ENCODE assay signal across 8 cellular contexts in the genomic region with DNA sequence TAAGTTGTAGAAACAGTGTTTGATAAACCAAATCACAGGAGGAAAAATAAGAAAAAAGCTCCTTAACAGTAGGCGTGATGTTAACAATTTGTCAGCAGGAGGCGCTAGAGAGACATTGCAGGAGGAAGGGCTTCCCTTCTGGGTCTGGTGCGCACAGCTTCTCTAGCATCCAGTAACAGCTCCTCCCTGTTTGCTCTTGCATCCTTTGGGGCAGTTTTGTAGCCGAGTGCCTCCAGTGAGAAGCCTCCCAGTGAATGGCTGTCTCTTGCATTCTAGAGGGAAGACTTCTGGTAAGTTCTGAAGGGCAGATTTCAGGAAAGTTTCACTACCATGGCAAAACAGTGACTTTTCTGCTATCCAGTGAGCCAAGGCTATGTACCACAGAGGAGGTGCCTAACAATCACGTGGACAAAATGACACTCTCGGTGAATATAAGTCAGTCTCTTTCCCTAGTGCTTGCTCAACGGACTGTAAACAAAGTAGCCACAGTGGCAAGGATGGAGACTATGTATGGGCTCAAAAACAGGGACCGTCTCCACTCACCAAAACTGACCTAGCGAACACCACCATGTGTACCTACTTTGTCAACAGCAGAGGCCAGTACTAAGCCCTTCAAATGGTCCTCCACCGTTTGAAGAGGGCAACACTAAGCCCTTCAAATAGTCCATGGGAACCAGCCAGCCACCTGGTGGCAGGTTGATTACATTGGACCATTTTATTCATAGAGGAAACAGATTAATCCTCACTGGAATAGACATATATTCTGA. TPM values are rescaled to one million over a fixed set of nuclear protein-coding genes. Genes with fewer than 3 reads are reported as not detected.
DNase-seq lines count a peak whose midpoint lies in the region; ATAC-seq and TF ChIP-seq lines count a peak whose summit lies in the region.

No MANE protein-coding gene starts in this region.

- H3K4me3 ChIP-seq in Peyer's patch = no peak overlapping the region
- H3K4me3 ChIP-seq in fibroblast of villous mesenchyme (ENCODE audit: low read depth, low read length) = no peak overlapping the region
- H3K4me3 ChIP-seq in upper lobe of left lung = no peak overlapping the region

- TF ChIP-seq POLR2A in Peyer's patch (IDR thresholded peaks at IDR 0.05) (no peak), upper lobe of left lung (IDR thresholded peaks at IDR 0.05) (no peak)

- H3K4me1 ChIP-seq in Peyer's patch = no peaks in the 10 kb centered on the region
- H3K4me1 ChIP-seq in upper lobe of left lung = peaks cover 0 to 7% (median 5%) of the 10 kb centered on the region in 4 donors

- H3K9me3 ChIP-seq in Peyer's patch (no peaks in the 10 kb centered on the region), upper lobe of left lung (no peaks in the 10 kb centered on the region)

- peak; percentile 88 for TF ChIP-seq CTCF in LNCAP (IDR thresholded peaks at IDR 0.05)
- TF ChIP-seq CTCF in Peyer's patch (IDR thresholded peaks at IDR 0.05) = peak; percentile 54 to 91 (median 84)
- TF ChIP-seq CTCF in fibroblast of villous mesenchyme (IDR thresholded peaks at IDR 0.05; ENCODE audit: insufficient read depth, low read depth, low read length) = peak; percentile 94
- TF ChIP-seq CTCF in upper lobe of left lung (IDR thresholded peaks at IDR 0.05) = peak; percentile 66 to 79 (median 69)

- H3K27ac ChIP-seq in Peyer's patch = no peak overlapping the region
- no peak overlapping the region for H3K27ac ChIP-seq in upper lobe of left lung

- ATAC-seq in GM21528 (IDR thresholded peaks at IDR 0.05; ENCODE audit: low FRiP score, unreplicated experiment) (peak; percentile 67), upper lobe of left lung (ENCODE audit: low FRiP score in 2 of 2) (peak; percentile 76 to 87)

- no peak for TF ChIP-seq EP300 in upper lobe of left lung (IDR thresholded peaks at IDR 0.05)

- 24 to 25% methylated on average over 8 to 10 of the region's 10 CpGs for WGBS in upper lobe of left lung, 2 donors

- H3K27me3 ChIP-seq in Peyer's patch = no peaks in the 10 kb centered on the region
- H3K27me3 ChIP-seq in upper lobe of left lung = no peaks in the 10 kb centered on the region

- DNase-seq in DMS 273 treated with DMSO at 0.1 percent for 48 hours (lab: John Stamatoyannopoulos, UW) (peak; percentile 31), Peyer's patch (peak in 2 of 3 donors; percentile 68 to 90), fibroblast of villous mesenchyme (ENCODE audit: low read depth) (peak; percentile 89), occipital lobe (lab: John Stamatoyannopoulos, UW) (peak; percentile 6), upper lobe of left lung (peak in 1 of 2 donors; percentile 75)
- peak; percentile 18 to 31 for DNase-seq in activated T-helper 1 cell treated with anti-CD3 and anti-CD28 coated beads, Interleukin-2, amount 50 U/mL, for 16 hours (ENCODE audit: low read depth in 1 of 2, low spot score in 1 of 2)

- H3K36me3 ChIP-seq in Peyer's patch = no peaks in the 10 kb centered on the region
- H3K36me3 ChIP-seq in upper lobe of left lung = no peaks in the 10 kb centered on the region

RNA-seq across cellular contexts. Expression of gene ZNF396, which starts 9.6 kb away (rescaled TPM):
- 1 to 10 TPM; 1.9 to 6.6 (median 3.7) TPM for total RNA-seq in Peyer's patch
- total RNA-seq in fibroblast of villous mesenchyme = 0.64 and 1.3 TPM in 2 replicates
- total RNA-seq in occipital lobe = 5.0 TPM
- total RNA-seq in upper lobe of left lung = 1 to 10 TPM; 1.8 to 7.3 (median 3.5) TPM

RNA-seq across cellular contexts. Expression of gene ZNF24, which starts 42.6 kb away (rescaled TPM):
- total RNA-seq in Peyer's patch = 10 to 100 TPM; 22.8 to 36.3 (median 30.2) TPM
- 23.8 and 41.0 TPM in 2 replicates for total RNA-seq in fibroblast of villous mesenchyme
- 115 TPM for total RNA-seq in occipital lobe
- 10 to 100 TPM; 16.5 to 54.4 (median 37.8) TPM for total RNA-seq in upper lobe of left lung
